In genomic region chr3:4986611-4987373, GRCh38 we compare ENCODE assay signal across 8 cellular contexts. TPM values are rescaled to one million over a fixed set of nuclear protein-coding genes. Genes with fewer than 3 reads are reported as not detected.
DNase-seq lines count a peak whose midpoint lies in the region; ATAC-seq lines count a peak whose summit lies in the region.

No MANE protein-coding gene starts in this region.

- ATAC-seq in GM19395 (IDR thresholded peaks at IDR 0.05; ENCODE audit: unreplicated experiment) (peak; percentile 55), HG03469 (IDR thresholded peaks at IDR 0.05; ENCODE audit: unreplicated experiment) (peak; percentile 32)

- POLR2A ChIA-PET in CD4-positive, alpha-beta memory T cell (lab: Charles Lee; ENCODE audit: partially characterized antibody) = interaction anchor here (0.9 to 14.0 kb wide), 9 partner anchors 8 to 165 kb away, joined by 3 to 580 read pairs (median 13); partner anchors contain the start of gene BHLHE40

- H3K36me3 ChIP-seq in CD4-positive, alpha-beta memory T cell (ENCODE audit: insufficient read depth, low read length) = peaks cover 23% of the 10 kb centered on the region

- peaks cover 20 to 29% of the 10 kb centered on the region in 2 donors for H3K36me3 Mint-ChIP-seq in CD4-positive, alpha-beta memory T cell

- H3K4me1 Mint-ChIP-seq in CD4-positive, alpha-beta memory T cell = peaks cover 36 to 51% (median 45%) of the 10 kb centered on the region in 4 donors

- H3K9me3 Mint-ChIP-seq in CD4-positive, alpha-beta memory T cell = no peaks in the 10 kb centered on the region

- intact Hi-C loops in CD4-positive, alpha-beta memory T cell (cut with micrococcal nuclease) = loop anchor here (1.0 kb wide), 1 partner anchor 40 kb away; no protein-coding TSS in a partner anchor

- CTCF ChIA-PET in CD4-positive, alpha-beta memory T cell (lab: Charles Lee; ENCODE audit: partially characterized antibody) = interaction anchor here (0.9 to 12.9 kb wide), 7 partner anchors 12 to 276 kb away, joined by 3 to 251 read pairs (median 3); no protein-coding TSS in a partner anchor

- no peaks in the 10 kb centered on the region for H3K27me3 Mint-ChIP-seq in CD4-positive, alpha-beta memory T cell

- H3K27me3 ChIP-seq in CD4-positive, alpha-beta memory T cell (ENCODE audit: insufficient read depth, low read length) = no peaks in the 10 kb centered on the region
- no peaks in the 10 kb centered on the region for H3K27me3 ChIP-seq in mononuclear cell (ENCODE audit: insufficient read depth, low read length)

- peaks cover 59% of the 10 kb centered on the region for H3K4me1 ChIP-seq in CD4-positive, alpha-beta memory T cell (ENCODE audit: insufficient read depth, low read length)
- peaks cover 78% of the 10 kb centered on the region for H3K4me1 ChIP-seq in mononuclear cell (ENCODE audit: insufficient read depth, low read length)

- peak overlapping the region; percentile 95 to 98 (median 97) for H3K27ac Mint-ChIP-seq in CD4-positive, alpha-beta memory T cell

- no peaks in the 10 kb centered on the region for H3K9me3 ChIP-seq in CD4-positive, alpha-beta memory T cell (ENCODE audit: control insufficient read depth in 1 of 2, low read length in 2 of 2)
- H3K9me3 ChIP-seq in mononuclear cell (ENCODE audit: low read depth, low read length) = no peaks in the 10 kb centered on the region

- DNase-seq in CD4-positive, alpha-beta memory T cell = peak; percentile 62 to 79 (median 70)
- DNase-seq in NOMO-1 (lab: John Stamatoyannopoulos, UW; ENCODE audit: unreplicated experiment in 2 of 2) (peak; percentile 44 to 58), activated T-cell treated with anti-CD3 and anti-CD28 coated beads for 24 hours (ENCODE audit: low read depth) (peak; percentile 42), epidermal melanocyte (ENCODE audit: insufficient read length, low spot score) (peak; percentile 49)
- peak; percentile 44 to 46 for DNase-seq in stimulated activated CD8-positive, alpha-beta memory T cell treated with anti-CD3 and anti-CD28 coated beads, Interleukin-4, amount 100 ng/mL, for 1 hour (ENCODE audit: low read depth in 2 of 2, low spot score in 1 of 2)

- peak overlapping the region; percentile 86 to 93 (median 90) for H3K4me3 Mint-ChIP-seq in CD4-positive, alpha-beta memory T cell

- H3K4me3 ChIP-seq in CD4-positive, alpha-beta memory T cell (ENCODE audit: low read length in 2 of 2) = peak overlapping the region; percentile 44 to 65
- H3K4me3 ChIP-seq in mononuclear cell (ENCODE audit: low read length) = peak overlapping the region; percentile 40

- peak overlapping the region; percentile 59 for H3K27ac ChIP-seq in CD4-positive, alpha-beta memory T cell (ENCODE audit: low read depth, low read length)

RNA-seq across cellular contexts. Expression of gene BHLHE40, which starts 7.6 kb away (rescaled TPM):
- 10 to 100 TPM; 44.9 to 45.8 TPM for total RNA-seq in CD4-positive, alpha-beta memory T cell
- polyA plus RNA-seq in CD4-positive, alpha-beta memory T cell = 10 to 100 TPM; 33.0 to 34.6 TPM
- total RNA-seq in mononuclear cell = 216 TPM

Comparison
In these comparisons a context has a peak if more than half of its experiments do, and no peak if none do; other contexts are left out.
1. Peak in every context shown above with its lines: DNase-seq, ATAC-seq, H3K4me3 ChIP-seq and H3K27ac ChIP-seq.